11 cellular contexts compared by ENCODE assay signal in the genomic region with DNA sequence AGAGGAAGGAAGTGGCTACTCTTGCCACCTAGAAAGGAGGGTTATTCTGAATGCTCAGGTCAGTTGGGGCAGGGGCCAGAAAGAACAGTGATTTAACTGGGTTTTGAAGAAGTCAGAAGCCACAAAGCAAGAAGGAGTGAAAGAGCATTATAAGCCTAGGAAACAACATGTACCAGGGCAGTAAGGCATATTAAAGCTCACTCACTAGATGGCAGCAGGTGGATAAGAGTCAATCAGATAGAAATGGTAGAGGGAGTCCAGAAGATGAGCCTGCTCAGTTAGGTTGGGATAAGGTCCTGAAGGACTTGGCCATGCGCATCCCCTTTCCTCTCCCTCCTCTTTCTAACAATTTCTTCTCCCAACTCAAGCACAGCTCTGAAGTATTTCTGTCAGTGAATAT. TPM values are rescaled to one million over a fixed set of nuclear protein-coding genes. Genes with fewer than 3 reads are reported as not detected.
DNase-seq lines count a peak whose midpoint lies in the region; ATAC-seq and TF ChIP-seq lines count a peak whose summit lies in the region.
"Had no signal": no experiment of that assay in that cellular context is flagged by ENCODE, and none has a peak within 500 bp of the region (broad histone marks: within the 10 kb centered on the region; RNA-seq: fewer than 3 reads in every experiment).

No MANE protein-coding gene starts in this region.

- H3K9me3 Mint-ChIP-seq in activated naive CD8-positive, alpha-beta T cell treated with anti-CD3 and anti-CD28 coated beads, Interleukin-2, amount 50 U/mL, for 24 hours, result no peaks in the 10 kb centered on the region
- no peaks in the 10 kb centered on the region for H3K9me3 Mint-ChIP-seq in activated naive CD4-positive, alpha-beta T cell treated with anti-CD3 and anti-CD28 coated beads, Interleukin-2, amount 10 ng/mL, durations not matched to agents 7 days and 5 days
- H3K9me3 Mint-ChIP-seq: activated naive CD8-positive, alpha-beta T cell treated with anti-CD3 and anti-CD28 coated beads, Interleukin-2, amount 10 ng/mL, durations not matched to agents 7 days and 5 days; T-helper 2 cell treated with Interferon-gamma antibody and Interleukin-4, amounts not matched to agents 5 μg/mL and 100 μg/mL, for 36 hours had no signal

- H3K4me3 Mint-ChIP-seq in activated naive CD8-positive, alpha-beta T cell treated with anti-CD3 and anti-CD28 coated beads, Interleukin-2, amount 50 U/mL, for 24 hours, result no peak overlapping the region
- no peak overlapping the region for H3K4me3 Mint-ChIP-seq in activated naive CD4-positive, alpha-beta T cell treated with anti-CD3 and anti-CD28 coated beads, Interleukin-2, amount 10 ng/mL, durations not matched to agents 7 days and 5 days
- H3K4me3 Mint-ChIP-seq: activated naive CD8-positive, alpha-beta T cell treated with anti-CD3 and anti-CD28 coated beads, Interleukin-2, amount 10 ng/mL, durations not matched to agents 7 days and 5 days; T-helper 2 cell treated with Interferon-gamma antibody and Interleukin-4, amounts not matched to agents 5 μg/mL and 100 μg/mL, for 36 hours had no signal

- peaks cover 22% of the 10 kb centered on the region for H3K27me3 Mint-ChIP-seq in activated naive CD8-positive, alpha-beta T cell treated with anti-CD3 and anti-CD28 coated beads, Interleukin-2, amount 50 U/mL, for 24 hours
- H3K27me3 Mint-ChIP-seq in activated naive CD4-positive, alpha-beta T cell treated with anti-CD3 and anti-CD28 coated beads, Interleukin-2, amount 10 ng/mL, durations not matched to agents 7 days and 5 days, result peaks cover 8% of the 10 kb centered on the region

- intact Hi-C loops in Right ventricle myocardium inferior (cut with DNase I), result no loop called here
- intact Hi-C loops in psoas muscle (cut with DNase I), result no loop called here

- H3K36me3 ChIP-seq in cardiac muscle cell, result no peaks in the 10 kb centered on the region
- H3K36me3 ChIP-seq in fibroblast of lung (ENCODE audit: control insufficient read depth, insufficient read depth, low read length), result no peaks in the 10 kb centered on the region
- H3K36me3 ChIP-seq in psoas muscle (ENCODE audit: insufficient read depth in 1 of 2, low read depth in 1 of 2), result no peaks in the 10 kb centered on the region

- CTCF ChIA-PET in activated naive CD4-positive, alpha-beta T cell treated with anti-CD3 and anti-CD28 coated beads, Interleukin-2, amount 10 ng/mL, durations not matched to agents 7 days and 5 days (lab: Charles Lee), result interaction anchor here (1.1 kb wide), 1 partner anchor 149 kb away, joined by 3 read pairs; no protein-coding TSS in a partner anchor

- H3K9me3 ChIP-seq in cardiac muscle cell (ENCODE audit: low read depth), result no peaks in the 10 kb centered on the region
- no peaks in the 10 kb centered on the region for H3K9me3 ChIP-seq in fibroblast of lung (ENCODE audit: control insufficient read depth, insufficient read depth, low read depth, low read length)
- H3K9me3 ChIP-seq in psoas muscle, result no peaks in the 10 kb centered on the region

- H3K4me3 ChIP-seq in cardiac muscle cell, result no peak overlapping the region
- no peak overlapping the region for H3K4me3 ChIP-seq in fibroblast of lung (replicated peaks in 1 of 4; ENCODE audit: control extremely low read depth in 1 of 4, insufficient read depth in 1 of 4, low read depth in 3 of 4, low read length in 4 of 4)
- no peak overlapping the region for H3K4me3 ChIP-seq in psoas muscle

- ATAC-seq in Right ventricle myocardium inferior (no peak), HG03521 (IDR thresholded peaks at IDR 0.05; ENCODE audit: unreplicated experiment) (no peak), psoas muscle (no peak)
- ATAC-seq in activated naive CD8-positive, alpha-beta T cell treated with anti-CD3 and anti-CD28 coated beads, Interleukin-2, amount 50 U/mL, for 24 hours, result no peak

- H3K27ac ChIP-seq in cardiac muscle cell (no peak overlapping the region), fibroblast of lung (ENCODE audit: insufficient read depth, low read length) (no peak overlapping the region), psoas muscle (no peak overlapping the region)

- peak in 1 of 2 donors; percentile 65 for DNase-seq in cardiac muscle cell (ENCODE audit: low read depth in 1 of 2, low spot score in 1 of 2)
- no peak for DNase-seq in Right ventricle myocardium inferior (ENCODE audit: missing footprints)
- DNase-seq in NCI-H69 (lab: John Stamatoyannopoulos, UW), result peak; percentile 24
- DNase-seq in fibroblast of lung (ENCODE audit: low read depth in 2 of 2), result peak; percentile 1 to 30
- DNase-seq in activated naive CD8-positive, alpha-beta T cell treated with anti-CD3 and anti-CD28 coated beads, Interleukin-2, amount 50 U/mL, for 24 hours, result no peak
- no peak for DNase-seq in psoas muscle
- DNase-seq in activated naive CD4-positive, alpha-beta T cell treated with anti-CD3 and anti-CD28 coated beads, Interleukin-2, amount 10 ng/mL, durations not matched to agents 7 days and 5 days, result no peak
- DNase-seq: activated naive CD8-positive, alpha-beta T cell treated with anti-CD3 and anti-CD28 coated beads, Interleukin-2, amount 10 ng/mL, durations not matched to agents 7 days and 5 days; hypothalamus had no signal

- H3K9ac ChIP-seq in fibroblast of lung (ENCODE audit: insufficient read depth, low read length), result no peak overlapping the region

- no peaks in the 10 kb centered on the region for H4K20me1 ChIP-seq in fibroblast of lung (ENCODE audit: control insufficient read depth, extremely low read depth, insufficient read depth, low read length)

- 89 to 100% (median 98%) methylated on average over 1 of the region's 1 CpG for WGBS in psoas muscle, 3 donors

- H3K27me3 ChIP-seq in cardiac muscle cell, result no peaks in the 10 kb centered on the region
- H3K27me3 ChIP-seq in fibroblast of lung (ENCODE audit: control insufficient read depth, insufficient read depth, low read length), result no peaks in the 10 kb centered on the region
- peaks cover 0 to 3% (median 0%) of the 10 kb centered on the region in 3 donors for H3K27me3 ChIP-seq in psoas muscle (ENCODE audit: insufficient read depth in 3 of 3, low read length in 2 of 3)

- H2AFZ ChIP-seq in fibroblast of lung (ENCODE audit: low read length), result no peak overlapping the region

- no peak overlapping the region for H3K4me2 ChIP-seq in fibroblast of lung (ENCODE audit: extremely low read depth, insufficient read depth, low read length)

- H3K36me3 Mint-ChIP-seq in activated naive CD8-positive, alpha-beta T cell treated with anti-CD3 and anti-CD28 coated beads, Interleukin-2, amount 50 U/mL, for 24 hours (ENCODE audit: low read depth), result no peaks in the 10 kb centered on the region
- no peaks in the 10 kb centered on the region for H3K36me3 Mint-ChIP-seq in activated naive CD4-positive, alpha-beta T cell treated with anti-CD3 and anti-CD28 coated beads, Interleukin-2, amount 10 ng/mL, durations not matched to agents 7 days and 5 days
- H3K36me3 Mint-ChIP-seq: activated naive CD8-positive, alpha-beta T cell treated with anti-CD3 and anti-CD28 coated beads, Interleukin-2, amount 10 ng/mL, durations not matched to agents 7 days and 5 days had no signal

- no peaks in the 10 kb centered on the region for H3K4me1 ChIP-seq in cardiac muscle cell (ENCODE audit: low read depth)
- H3K4me1 ChIP-seq in fibroblast of lung (ENCODE audit: control insufficient read depth, extremely low read depth, insufficient read depth, low read length), result no peaks in the 10 kb centered on the region
- no peaks in the 10 kb centered on the region for H3K4me1 ChIP-seq in psoas muscle

- H3K79me2 ChIP-seq in fibroblast of lung (ENCODE audit: control insufficient read depth, insufficient read depth, low read length), result no peaks in the 10 kb centered on the region

- no peak overlapping the region for H3K27ac Mint-ChIP-seq in activated naive CD8-positive, alpha-beta T cell treated with anti-CD3 and anti-CD28 coated beads, Interleukin-2, amount 50 U/mL, for 24 hours
- H3K27ac Mint-ChIP-seq in activated naive CD4-positive, alpha-beta T cell treated with anti-CD3 and anti-CD28 coated beads, Interleukin-2, amount 10 ng/mL, durations not matched to agents 7 days and 5 days, result no peak overlapping the region
- H3K27ac Mint-ChIP-seq: activated naive CD8-positive, alpha-beta T cell treated with anti-CD3 and anti-CD28 coated beads, Interleukin-2, amount 10 ng/mL, durations not matched to agents 7 days and 5 days; T-helper 2 cell treated with Interferon-gamma antibody and Interleukin-4, amounts not matched to agents 5 μg/mL and 100 μg/mL, for 36 hours had no signal

- H3K4me1 Mint-ChIP-seq in activated naive CD8-positive, alpha-beta T cell treated with anti-CD3 and anti-CD28 coated beads, Interleukin-2, amount 50 U/mL, for 24 hours, result no peaks in the 10 kb centered on the region
- H3K4me1 Mint-ChIP-seq in activated naive CD4-positive, alpha-beta T cell treated with anti-CD3 and anti-CD28 coated beads, Interleukin-2, amount 10 ng/mL, durations not matched to agents 7 days and 5 days, result no peaks in the 10 kb centered on the region

- TF ChIP-seq CTCF in cardiac muscle cell (IDR thresholded peaks at IDR 0.05; ENCODE audit: low read depth, low read length), result peak; percentile 52
- peak in 1 of 2 donors; percentile 21 for TF ChIP-seq CTCF in fibroblast of lung (conservative IDR thresholded peaks at IDR 0.05 in 1 of 2, IDR thresholded peaks at IDR 0.05 in 1 of 2; ENCODE audit: low read depth in 1 of 2, low read length in 2 of 2)
- TF ChIP-seq CTCF in psoas muscle (IDR thresholded peaks at IDR 0.05), result no peak

RNA-seq across cellular contexts. Expression of a gene that starts 22.0 kb away (rescaled TPM):
- total RNA-seq in cardiac muscle cell, result not detected in 2 replicates
- not detected in 2 replicates for polyA plus RNA-seq in cardiac muscle cell
- total RNA-seq in Right ventricle myocardium inferior, result not detected
- total RNA-seq in fibroblast of lung, result not detected in 2 replicates
- polyA plus RNA-seq in fibroblast of lung, result not detected in 2 replicates
- polyA plus RNA-seq in fibroblast of lung (2012), result not detected in 2 replicates
- not detected in 2 replicates for polyA minus RNA-seq in fibroblast of lung (ENCODE audit: low replicate concordance)
- total RNA-seq in psoas muscle, result not detected
- polyA plus RNA-seq in psoas muscle, result not detected
- total RNA-seq: activated naive CD8-positive, alpha-beta T cell treated with anti-CD3 and anti-CD28 coated beads, Interleukin-2, amount 10 ng/mL, durations not matched to agents 7 days and 5 days had no signal

RNA-seq across cellular contexts. Expression of a gene that starts 43.5 kb away (rescaled TPM):
- total RNA-seq in cardiac muscle cell, result not detected in 2 replicates
- polyA plus RNA-seq in cardiac muscle cell, result 0.16 and 0.30 TPM in 2 replicates
- not detected for total RNA-seq in Right ventricle myocardium inferior
- 0.26 TPM in 1 of 2 replicates, not detected in the other for total RNA-seq in fibroblast of lung
- not detected in 2 replicates for polyA plus RNA-seq in fibroblast of lung
- 0.08 and 0.14 TPM in 2 replicates for polyA plus RNA-seq in fibroblast of lung (2012)
- not detected in 2 replicates for polyA minus RNA-seq in fibroblast of lung (ENCODE audit: low replicate concordance)
- total RNA-seq in psoas muscle, result not detected
- under 1 TPM in 1 of 3 donors, not detected in 2; 0.03 TPM for polyA plus RNA-seq in psoas muscle
- total RNA-seq: activated naive CD8-positive, alpha-beta T cell treated with anti-CD3 and anti-CD28 coated beads, Interleukin-2, amount 10 ng/mL, durations not matched to agents 7 days and 5 days had no signal

RNA-seq across cellular contexts. Expression of a gene that starts 54.5 kb away (rescaled TPM):
- total RNA-seq in cardiac muscle cell (0.11 TPM in 1 of 2 replicates, not detected in the other), Right ventricle myocardium inferior (not detected), fibroblast of lung (0.17 TPM in 1 of 2 replicates, not detected in the other), psoas muscle (under 1 TPM in 1 of 4 donors, not detected in 3; 0.17 TPM)
- polyA plus RNA-seq in cardiac muscle cell (not detected in 2 replicates), fibroblast of lung (0.05 TPM in 1 of 2 replicates, not detected in the other), psoas muscle (not detected)
- not detected in 2 replicates for polyA plus RNA-seq in fibroblast of lung (2012)
- not detected in 2 replicates for polyA minus RNA-seq in fibroblast of lung (ENCODE audit: low replicate concordance)
- total RNA-seq: activated naive CD8-positive, alpha-beta T cell treated with anti-CD3 and anti-CD28 coated beads, Interleukin-2, amount 10 ng/mL, durations not matched to agents 7 days and 5 days had no signal

Comparison
In these comparisons a context has a peak if more than half of its experiments do, and no peak if none do; other contexts are left out.
1. DNase-seq: peak in NCI-H69 (single experiment) and fibroblast of lung (2 of 2); none in Right ventricle myocardium inferior (single experiment), activated naive CD8-positive, alpha-beta T cell treated with anti-CD3 and anti-CD28 coated beads, Interleukin-2, amount 50 U/mL, for 24 hours (single experiment), psoas muscle (0 of 2) and activated naive CD4-positive, alpha-beta T cell treated with anti-CD3 and anti-CD28 coated beads, Interleukin-2, amount 10 ng/mL, durations not matched to agents 7 days and 5 days (single experiment).